ENCODE assay signal across 15 cellular contexts in genomic region chr1:87963566-87963965, GRCh38.
DNase-seq lines count a peak whose midpoint lies in the region; ATAC-seq and TF ChIP-seq lines count a peak whose summit lies in the region.
"Had no signal": no experiment of that assay in that cellular context is flagged by ENCODE, and none has a peak within 500 bp of the region (broad histone marks: within the 10 kb centered on the region; RNA-seq: fewer than 3 reads in every experiment).

No MANE protein-coding gene starts in this region.

- H3K4me3 ChIP-seq in fibroblast of mammary gland (ENCODE audit: control insufficient read depth, low read depth, low read length) = no peak overlapping the region
- H3K4me3 ChIP-seq: GM23338 had no signal

- intact Hi-C loops in left ventricle myocardium superior (cut with micrococcal nuclease) = no loop called here

- DNase-seq in HT1080 (ENCODE audit: low read depth) (peak; percentile 55), amniotic epithelial cell (ENCODE audit: low read depth) (peak; percentile 53), fibroblast of mammary gland (ENCODE audit: low read depth) (peak; percentile 64), left ventricle myocardium superior (no peak), NCI-H1417 (lab: John Stamatoyannopoulos, UW) (no peak), occipital lobe (lab: John Stamatoyannopoulos, UW) (no peak)
- no peak for DNase-seq in stimulated activated CD4-positive, alpha-beta T cell treated with anti-CD3 and anti-CD28 coated beads, Interleukin-2, amount 100 ng/mL, for 24 hours
- DNase-seq: BE2C; CD4-positive, alpha-beta T cell; DMS79; NCI-H1105 treated with DMSO at 0.1 percent for 48 hours; NCI-H187; NCI-H446; NCI-H69 had no signal

- no peak for TF ChIP-seq CTCF in fibroblast of mammary gland (conservative IDR thresholded peaks at IDR 0.05; ENCODE audit: control insufficient read depth, insufficient read depth, low read depth, low read length)

- ATAC-seq in left ventricle myocardium superior = no peak
- ATAC-seq: GM23338 had no signal

Comparison
In these comparisons a context has a peak if more than half of its experiments do, and no peak if none do; other contexts are left out.
1. DNase-seq: peak in HT1080 (single experiment), amniotic epithelial cell (single experiment) and fibroblast of mammary gland (single experiment); none in left ventricle myocardium superior (single experiment), NCI-H1417 (0 of 3), stimulated activated CD4-positive, alpha-beta T cell treated with anti-CD3 and anti-CD28 coated beads, Interleukin-2, amount 100 ng/mL, for 24 hours (0 of 2) and occipital lobe (single experiment).